28 cellular contexts compared by ENCODE assay signal in the genomic region with DNA sequence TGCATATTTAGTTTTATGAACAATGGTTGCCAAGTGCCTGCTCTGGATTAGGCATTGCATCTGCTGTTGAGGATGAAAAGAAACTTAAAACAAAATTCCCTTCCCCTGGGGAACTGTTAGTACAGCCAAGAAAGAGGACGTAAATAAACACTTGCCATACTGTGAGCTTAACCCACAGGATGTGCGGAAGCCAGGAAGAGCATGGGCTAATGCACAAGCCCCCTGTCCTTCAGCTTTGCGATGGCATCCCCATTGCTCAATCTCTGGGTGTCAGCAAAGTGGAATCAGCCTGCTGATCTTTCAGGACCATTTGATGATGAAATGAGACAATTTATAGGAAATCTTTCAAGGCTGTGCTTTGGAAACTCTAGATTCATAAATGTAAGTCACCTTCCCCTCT.
A peak's percentile ranks its signal among the peaks of the same experiment; 100 is the strongest.
DNase-seq lines count a peak whose midpoint lies in the region; ATAC-seq lines count a peak whose summit lies in the region.
"Had no signal": no experiment of that assay in that cellular context is flagged by ENCODE, and none has a peak within 500 bp of the region (broad histone marks: within the 10 kb centered on the region; RNA-seq: fewer than 3 reads in every experiment).

No MANE protein-coding gene starts in this region.

- DNase-seq in EH (ENCODE audit: low read depth) (peak; percentile 15), amniotic epithelial cell (ENCODE audit: low read depth) (peak; percentile 13), fibroblast of peridontal ligament (ENCODE audit: extremely low read depth) (peak; percentile 41), skeletal muscle cell (ENCODE audit: low read depth) (peak; percentile 84), Right ventricle myocardium inferior (ENCODE audit: missing footprints) (no peak), glomerular visceral epithelial cell (ENCODE audit: extremely low spot score) (no peak), activated T-cell treated with anti-CD3 and anti-CD28 coated beads for 4 hours (no peak)
- DNase-seq: activated CD4-positive, alpha-beta T cell treated with anti-CD3 and anti-CD28 coated beads, Interleukin-2, amount 50 U/mL, for 48 hours; activated CD4-positive, CD25-positive, alpha-beta regulatory T cell treated with anti-CD3 and anti-CD28 coated beads, Interleukin-2, amount 50 U/mL, for 72 hours; activated naive CD4-positive, alpha-beta T cell treated with Interleukin-2 at 50 U/mL for 16 hours; CD4-positive, alpha-beta memory T cell; effector CD8-positive, alpha-beta T cell; hypothalamus; Kasumi-1; left cardiac atrium; NCI-H1417 treated with DMSO at 0.1 percent for 48 hours; NCI-H2029 treated with DMSO at 0.1 percent for 48 hours; NCI-H524 treated with DMSO at 0.1 percent for 48 hours; nephron progenitor cell; ovary; PC-9; SHP77; stimulated activated naive CD4-positive, alpha-beta T cell; T-helper 2 cell had no signal

- intact Hi-C loops in Right ventricle myocardium inferior (cut with DNase I), result no loop called here

- H3K4me3 ChIP-seq in skeletal muscle cell (ENCODE audit: low read depth, low read length), result no peak overlapping the region
- H3K4me3 ChIP-seq: gastroesophageal sphincter, GM12878, lung, ovary, PC-9, skin epidermis had no signal

- ATAC-seq in Right ventricle myocardium inferior, result no peak
- ATAC-seq: gastroesophageal sphincter, GM12878, left cardiac atrium had no signal

Comparison
In these comparisons a context has a peak if more than half of its experiments do, and no peak if none do; other contexts are left out.
1. DNase-seq: peak in EH (single experiment), amniotic epithelial cell (single experiment), fibroblast of peridontal ligament (single experiment) and skeletal muscle cell (single experiment); none in Right ventricle myocardium inferior (single experiment), glomerular visceral epithelial cell (single experiment) and activated T-cell treated with anti-CD3 and anti-CD28 coated beads for 4 hours (single experiment).